Comparison of ENCODE assay signal across 1 cellular context in the genomic region with DNA sequence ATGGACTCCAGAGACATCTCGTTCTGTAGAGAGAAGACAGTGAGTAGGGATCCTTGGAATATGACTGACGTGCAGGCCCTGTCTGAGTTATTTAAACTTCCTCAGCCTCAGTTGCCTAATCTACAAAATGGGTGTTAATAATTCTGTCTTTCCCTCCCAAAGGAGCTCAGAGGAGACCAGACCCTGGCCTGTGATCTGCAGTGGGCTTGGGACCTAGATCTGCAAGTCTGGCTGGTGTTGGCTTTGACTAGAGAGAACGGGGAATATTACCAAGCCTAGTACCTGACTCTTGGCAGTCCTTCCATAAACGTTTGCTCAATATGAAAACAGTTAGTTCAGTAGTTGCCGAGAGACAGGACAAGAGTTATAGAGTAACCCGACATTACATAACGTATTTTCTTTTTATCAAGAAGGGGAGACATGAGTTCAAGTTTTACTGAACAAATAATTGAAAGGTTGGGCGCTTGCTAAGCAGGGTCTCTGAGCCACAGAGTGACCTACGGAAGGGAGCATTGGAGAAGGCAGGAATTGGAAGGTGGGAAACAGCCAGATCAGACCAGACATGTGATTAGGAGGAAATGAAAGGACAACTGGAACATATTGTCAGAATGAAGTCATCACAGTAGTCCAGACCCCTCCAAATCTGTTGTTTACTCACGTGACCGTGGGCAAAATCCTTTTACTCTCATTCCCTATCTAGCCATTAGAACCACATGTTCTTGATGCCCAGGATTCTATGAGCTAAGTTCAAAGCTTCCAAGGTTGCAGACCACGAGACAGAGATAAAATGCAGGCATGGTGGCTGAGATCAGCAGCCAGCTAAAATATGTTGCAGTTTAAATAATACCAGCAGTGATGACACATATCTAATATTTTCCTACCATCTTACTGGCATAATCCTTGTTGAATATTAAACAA.
TF ChIP-seq lines count a peak whose summit lies in the region.

No MANE protein-coding gene starts in this region.

TF ChIP-seq in HepG2, 621 proteins besides CTCF, POLR2A, EP300 and RAD21 (continued from another document and continues in another):
- TF ChIP-seq, protein P1, sequence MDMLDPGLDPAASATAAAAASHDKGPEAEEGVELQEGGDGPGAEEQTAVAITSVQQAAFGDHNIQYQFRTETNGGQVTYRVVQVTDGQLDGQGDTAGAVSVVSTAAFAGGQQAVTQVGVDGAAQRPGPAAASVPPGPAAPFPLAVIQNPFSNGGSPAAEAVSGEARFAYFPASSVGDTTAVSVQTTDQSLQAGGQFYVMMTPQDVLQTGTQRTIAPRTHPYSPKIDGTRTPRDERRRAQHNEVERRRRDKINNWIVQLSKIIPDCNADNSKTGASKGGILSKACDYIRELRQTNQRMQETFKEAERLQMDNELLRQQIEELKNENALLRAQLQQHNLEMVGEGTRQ (IDR thresholded peaks at IDR 0.05; ENCODE audit: low read depth, low read length): peak; percentile 82
- TF ChIP-seq, protein P1 (CRISPR knock-in tag; IDR thresholded peaks at IDR 0.05; ENCODE audit: borderline replicate concordance): peak; percentile 77; the same call in 1 of the 2 replicates
- no peak for TF ChIP-seq GPN1 (CRISPR knock-in tag; IDR thresholded peaks at IDR 0.05; ENCODE audit: borderline replicate concordance)
- TF ChIP-seq ZNF629 (CRISPR knock-in tag; conservative IDR thresholded peaks at IDR 0.05): peak; percentile 96
- TF ChIP-seq MZF1 (CRISPR knock-in tag; IDR thresholded peaks at IDR 0.05; ENCODE audit: borderline replicate concordance): no peak
- TF ChIP-seq ZNF468 (CRISPR knock-in tag; IDR thresholded peaks at IDR 0.05): no peak
- peak; percentile 59; the same call in 1 of the 2 replicates for TF ChIP-seq ZNF441 (CRISPR knock-in tag; IDR thresholded peaks at IDR 0.05; ENCODE audit: borderline replicate concordance)
- TF ChIP-seq ZNF121 (CRISPR knock-in tag; IDR thresholded peaks at IDR 0.05): peak; percentile 39; the same call in 1 of the 2 replicates
- TF ChIP-seq NRL (CRISPR knock-in tag; IDR thresholded peaks at IDR 0.05; ENCODE audit: borderline replicate concordance): no peak
- TF ChIP-seq, protein P2, sequence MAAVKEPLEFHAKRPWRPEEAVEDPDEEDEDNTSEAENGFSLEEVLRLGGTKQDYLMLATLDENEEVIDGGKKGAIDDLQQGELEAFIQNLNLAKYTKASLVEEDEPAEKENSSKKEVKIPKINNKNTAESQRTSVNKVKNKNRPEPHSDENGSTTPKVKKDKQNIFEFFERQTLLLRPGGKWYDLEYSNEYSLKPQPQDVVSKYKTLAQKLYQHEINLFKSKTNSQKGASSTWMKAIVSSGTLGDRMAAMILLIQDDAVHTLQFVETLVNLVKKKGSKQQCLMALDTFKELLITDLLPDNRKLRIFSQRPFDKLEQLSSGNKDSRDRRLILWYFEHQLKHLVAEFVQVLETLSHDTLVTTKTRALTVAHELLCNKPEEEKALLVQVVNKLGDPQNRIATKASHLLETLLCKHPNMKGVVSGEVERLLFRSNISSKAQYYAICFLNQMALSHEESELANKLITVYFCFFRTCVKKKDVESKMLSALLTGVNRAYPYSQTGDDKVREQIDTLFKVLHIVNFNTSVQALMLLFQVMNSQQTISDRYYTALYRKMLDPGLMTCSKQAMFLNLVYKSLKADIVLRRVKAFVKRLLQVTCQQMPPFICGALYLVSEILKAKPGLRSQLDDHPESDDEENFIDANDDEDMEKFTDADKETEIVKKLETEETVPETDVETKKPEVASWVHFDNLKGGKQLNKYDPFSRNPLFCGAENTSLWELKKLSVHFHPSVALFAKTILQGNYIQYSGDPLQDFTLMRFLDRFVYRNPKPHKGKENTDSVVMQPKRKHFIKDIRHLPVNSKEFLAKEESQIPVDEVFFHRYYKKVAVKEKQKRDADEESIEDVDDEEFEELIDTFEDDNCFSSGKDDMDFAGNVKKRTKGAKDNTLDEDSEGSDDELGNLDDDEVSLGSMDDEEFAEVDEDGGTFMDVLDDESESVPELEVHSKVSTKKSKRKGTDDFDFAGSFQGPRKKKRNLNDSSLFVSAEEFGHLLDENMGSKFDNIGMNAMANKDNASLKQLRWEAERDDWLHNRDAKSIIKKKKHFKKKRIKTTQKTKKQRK (IDR thresholded peaks at IDR 0.05; ENCODE audit: low read length): no peak
- peak; percentile 94 for TF ChIP-seq BHLHE40 (IDR thresholded peaks at IDR 0.05; ENCODE audit: low read length)
- TF ChIP-seq, protein P3, sequence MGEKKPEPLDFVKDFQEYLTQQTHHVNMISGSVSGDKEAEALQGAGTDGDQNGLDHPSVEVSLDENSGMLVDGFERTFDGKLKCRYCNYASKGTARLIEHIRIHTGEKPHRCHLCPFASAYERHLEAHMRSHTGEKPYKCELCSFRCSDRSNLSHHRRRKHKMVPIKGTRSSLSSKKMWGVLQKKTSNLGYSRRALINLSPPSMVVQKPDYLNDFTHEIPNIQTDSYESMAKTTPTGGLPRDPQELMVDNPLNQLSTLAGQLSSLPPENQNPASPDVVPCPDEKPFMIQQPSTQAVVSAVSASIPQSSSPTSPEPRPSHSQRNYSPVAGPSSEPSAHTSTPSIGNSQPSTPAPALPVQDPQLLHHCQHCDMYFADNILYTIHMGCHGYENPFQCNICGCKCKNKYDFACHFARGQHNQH (CRISPR knock-in tag; IDR thresholded peaks at IDR 0.05): peak; percentile 23
- TF ChIP-seq ZNF670 (CRISPR knock-in tag; IDR thresholded peaks at IDR 0.05; ENCODE audit: borderline replicate concordance): 0 out of 2 replicates have a peak, but pooled peaks have one; percentile 56
- TF ChIP-seq SALL1 (CRISPR knock-in tag; IDR thresholded peaks at IDR 0.05): peak; percentile 57
- no peak for TF ChIP-seq SRSF9 (IDR thresholded peaks at IDR 0.05; ENCODE audit: borderline replicate concordance, insufficient read depth, low read depth, low read length, poor library complexity, severe bottlenecking)
- peak; percentile 92 for TF ChIP-seq ZMYM3 (CRISPR knock-in tag; IDR thresholded peaks at IDR 0.05)
- TF ChIP-seq, protein P4, sequence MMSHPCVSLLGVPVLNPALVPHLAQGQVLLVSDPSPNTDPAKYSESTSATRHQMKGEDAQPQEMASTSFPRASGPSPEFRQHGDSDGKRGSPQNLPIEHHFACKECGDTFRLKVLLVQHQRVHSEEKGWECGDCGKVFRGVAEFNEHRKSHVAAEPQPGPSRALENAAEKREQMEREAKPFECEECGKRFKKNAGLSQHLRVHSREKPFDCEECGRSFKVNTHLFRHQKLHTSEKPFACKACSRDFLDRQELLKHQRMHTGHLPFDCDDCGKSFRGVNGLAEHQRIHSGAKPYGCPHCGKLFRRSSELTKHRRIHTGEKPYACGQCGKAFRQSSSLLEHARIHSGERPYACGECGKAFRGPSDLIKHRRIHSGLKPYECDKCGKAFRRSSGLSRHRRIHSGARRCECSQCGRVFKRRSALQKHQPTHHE (CRISPR knock-in tag; IDR thresholded peaks at IDR 0.05; ENCODE audit: borderline replicate concordance): peak; percentile 37; the same call in 1 of the 2 replicates
- peak; percentile 49; the same call in 1 of the 2 replicates for TF ChIP-seq ERF (CRISPR knock-in tag; IDR thresholded peaks at IDR 0.05)
- TF ChIP-seq RAD51 (IDR thresholded peaks at IDR 0.05; ENCODE audit: borderline replicate concordance): peak; percentile 75; the same call in 1 of the 2 replicates
- TF ChIP-seq, protein P5, sequence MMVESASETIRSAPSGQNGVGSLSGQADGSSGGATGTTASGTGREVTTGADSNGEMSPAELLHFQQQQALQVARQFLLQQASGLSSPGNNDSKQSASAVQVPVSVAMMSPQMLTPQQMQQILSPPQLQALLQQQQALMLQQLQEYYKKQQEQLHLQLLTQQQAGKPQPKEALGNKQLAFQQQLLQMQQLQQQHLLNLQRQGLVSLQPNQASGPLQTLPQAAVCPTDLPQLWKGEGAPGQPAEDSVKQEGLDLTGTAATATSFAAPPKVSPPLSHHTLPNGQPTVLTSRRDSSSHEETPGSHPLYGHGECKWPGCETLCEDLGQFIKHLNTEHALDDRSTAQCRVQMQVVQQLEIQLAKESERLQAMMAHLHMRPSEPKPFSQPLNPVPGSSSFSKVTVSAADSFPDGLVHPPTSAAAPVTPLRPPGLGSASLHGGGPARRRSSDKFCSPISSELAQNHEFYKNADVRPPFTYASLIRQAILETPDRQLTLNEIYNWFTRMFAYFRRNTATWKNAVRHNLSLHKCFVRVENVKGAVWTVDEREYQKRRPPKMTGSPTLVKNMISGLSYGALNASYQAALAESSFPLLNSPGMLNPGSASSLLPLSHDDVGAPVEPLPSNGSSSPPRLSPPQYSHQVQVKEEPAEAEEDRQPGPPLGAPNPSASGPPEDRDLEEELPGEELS (CRISPR knock-in tag; IDR thresholded peaks at IDR 0.05): peak; percentile 50; the same call in 1 of the 2 replicates
- TF ChIP-seq ZZZ3 (CRISPR knock-in tag; IDR thresholded peaks at IDR 0.05; ENCODE audit: borderline replicate concordance): no peak
- TF ChIP-seq ATF7 (IDR thresholded peaks at IDR 0.05): no peak
- TF ChIP-seq ATF7 (CRISPR knock-in tag; IDR thresholded peaks at IDR 0.05): 0 out of 2 replicates have a peak, but pooled peaks have one; percentile 27
- peak; percentile 41; the same call in 1 of the 3 replicates for TF ChIP-seq MXI1 (IDR thresholded peaks at IDR 0.05; ENCODE audit: borderline replicate concordance, low read depth, low read length)
- TF ChIP-seq, protein P6, sequence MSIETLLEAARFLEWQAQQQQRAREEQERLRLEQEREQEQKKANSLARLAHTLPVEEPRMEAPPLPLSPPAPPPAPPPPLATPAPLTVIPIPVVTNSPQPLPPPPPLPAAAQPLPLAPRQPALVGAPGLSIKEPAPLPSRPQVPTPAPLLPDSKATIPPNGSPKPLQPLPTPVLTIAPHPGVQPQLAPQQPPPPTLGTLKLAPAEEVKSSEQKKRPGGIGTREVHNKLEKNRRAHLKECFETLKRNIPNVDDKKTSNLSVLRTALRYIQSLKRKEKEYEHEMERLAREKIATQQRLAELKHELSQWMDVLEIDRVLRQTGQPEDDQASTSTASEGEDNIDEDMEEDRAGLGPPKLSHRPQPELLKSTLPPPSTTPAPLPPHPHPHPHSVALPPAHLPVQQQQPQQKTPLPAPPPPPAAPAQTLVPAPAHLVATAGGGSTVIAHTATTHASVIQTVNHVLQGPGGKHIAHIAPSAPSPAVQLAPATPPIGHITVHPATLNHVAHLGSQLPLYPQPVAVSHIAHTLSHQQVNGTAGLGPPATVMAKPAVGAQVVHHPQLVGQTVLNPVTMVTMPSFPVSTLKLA (IDR thresholded peaks at IDR 0.05): peak; percentile 52; the same call in 1 of the 2 replicates
- peak; percentile 51 for TF ChIP-seq CREM (IDR thresholded peaks at IDR 0.05)
- TF ChIP-seq CREM (CRISPR knock-in tag; IDR thresholded peaks at IDR 0.05): no peak
- TF ChIP-seq GFI1 (CRISPR knock-in tag; IDR thresholded peaks at IDR 0.05; ENCODE audit: borderline replicate concordance): 0 out of 2 replicates have a peak, but pooled peaks have one; percentile 43
- peak; percentile 24; the same call in 1 of the 2 replicates for TF ChIP-seq ZNF460 (CRISPR knock-in tag; IDR thresholded peaks at IDR 0.05; ENCODE audit: borderline replicate concordance)
- no peak for TF ChIP-seq SIN3A (IDR thresholded peaks at IDR 0.05; ENCODE audit: borderline replicate concordance, low read depth, low read length)
- TF ChIP-seq SP140L (CRISPR knock-in tag; IDR thresholded peaks at IDR 0.05; ENCODE audit: borderline replicate concordance): peak; percentile 70; the same call in 1 of the 2 replicates
- TF ChIP-seq RARA (CRISPR knock-in tag; IDR thresholded peaks at IDR 0.05): peak; percentile 80
- TF ChIP-seq NR2C2 (CRISPR knock-in tag; IDR thresholded peaks at IDR 0.05; ENCODE audit: borderline replicate concordance): peak; percentile 33; the same call in 1 of the 2 replicates
- peak; percentile 44 for TF ChIP-seq MYC (CRISPR knock-in tag; IDR thresholded peaks at IDR 0.05; ENCODE audit: borderline replicate concordance)
- no peak for TF ChIP-seq SOX6 (IDR thresholded peaks at IDR 0.05)
- peak; percentile 91 for TF ChIP-seq SOX6 (CRISPR knock-in tag; IDR thresholded peaks at IDR 0.05)
- 0 out of 2 replicates have a peak, but pooled peaks have one; percentile 56 for TF ChIP-seq MEF2D (CRISPR knock-in tag; IDR thresholded peaks at IDR 0.05)
- TF ChIP-seq FOXP1 (IDR thresholded peaks at IDR 0.05): no peak
- TF ChIP-seq FOXP1 (CRISPR knock-in tag; IDR thresholded peaks at IDR 0.05): peak; percentile 62
- TF ChIP-seq, protein P7, sequence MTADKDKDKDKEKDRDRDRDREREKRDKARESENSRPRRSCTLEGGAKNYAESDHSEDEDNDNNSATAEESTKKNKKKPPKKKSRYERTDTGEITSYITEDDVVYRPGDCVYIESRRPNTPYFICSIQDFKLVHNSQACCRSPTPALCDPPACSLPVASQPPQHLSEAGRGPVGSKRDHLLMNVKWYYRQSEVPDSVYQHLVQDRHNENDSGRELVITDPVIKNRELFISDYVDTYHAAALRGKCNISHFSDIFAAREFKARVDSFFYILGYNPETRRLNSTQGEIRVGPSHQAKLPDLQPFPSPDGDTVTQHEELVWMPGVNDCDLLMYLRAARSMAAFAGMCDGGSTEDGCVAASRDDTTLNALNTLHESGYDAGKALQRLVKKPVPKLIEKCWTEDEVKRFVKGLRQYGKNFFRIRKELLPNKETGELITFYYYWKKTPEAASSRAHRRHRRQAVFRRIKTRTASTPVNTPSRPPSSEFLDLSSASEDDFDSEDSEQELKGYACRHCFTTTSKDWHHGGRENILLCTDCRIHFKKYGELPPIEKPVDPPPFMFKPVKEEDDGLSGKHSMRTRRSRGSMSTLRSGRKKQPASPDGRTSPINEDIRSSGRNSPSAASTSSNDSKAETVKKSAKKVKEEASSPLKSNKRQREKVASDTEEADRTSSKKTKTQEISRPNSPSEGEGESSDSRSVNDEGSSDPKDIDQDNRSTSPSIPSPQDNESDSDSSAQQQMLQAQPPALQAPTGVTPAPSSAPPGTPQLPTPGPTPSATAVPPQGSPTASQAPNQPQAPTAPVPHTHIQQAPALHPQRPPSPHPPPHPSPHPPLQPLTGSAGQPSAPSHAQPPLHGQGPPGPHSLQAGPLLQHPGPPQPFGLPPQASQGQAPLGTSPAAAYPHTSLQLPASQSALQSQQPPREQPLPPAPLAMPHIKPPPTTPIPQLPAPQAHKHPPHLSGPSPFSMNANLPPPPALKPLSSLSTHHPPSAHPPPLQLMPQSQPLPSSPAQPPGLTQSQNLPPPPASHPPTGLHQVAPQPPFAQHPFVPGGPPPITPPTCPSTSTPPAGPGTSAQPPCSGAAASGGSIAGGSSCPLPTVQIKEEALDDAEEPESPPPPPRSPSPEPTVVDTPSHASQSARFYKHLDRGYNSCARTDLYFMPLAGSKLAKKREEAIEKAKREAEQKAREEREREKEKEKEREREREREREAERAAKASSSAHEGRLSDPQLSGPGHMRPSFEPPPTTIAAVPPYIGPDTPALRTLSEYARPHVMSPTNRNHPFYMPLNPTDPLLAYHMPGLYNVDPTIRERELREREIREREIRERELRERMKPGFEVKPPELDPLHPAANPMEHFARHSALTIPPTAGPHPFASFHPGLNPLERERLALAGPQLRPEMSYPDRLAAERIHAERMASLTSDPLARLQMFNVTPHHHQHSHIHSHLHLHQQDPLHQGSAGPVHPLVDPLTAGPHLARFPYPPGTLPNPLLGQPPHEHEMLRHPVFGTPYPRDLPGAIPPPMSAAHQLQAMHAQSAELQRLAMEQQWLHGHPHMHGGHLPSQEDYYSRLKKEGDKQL (CRISPR knock-in tag; IDR thresholded peaks at IDR 0.05; ENCODE audit: low read depth): peak; percentile 53; the same call in 1 of the 2 replicates
- TF ChIP-seq FOXJ3 (CRISPR knock-in tag; IDR thresholded peaks at IDR 0.05; ENCODE audit: borderline replicate concordance): peak; percentile 77; the same call in 1 of the 2 replicates
- no peak for TF ChIP-seq NFYC (CRISPR knock-in tag; IDR thresholded peaks at IDR 0.05)
- peak; percentile 70 for TF ChIP-seq TARDBP (CRISPR knock-in tag; IDR thresholded peaks at IDR 0.05)
